9 cellular contexts compared by ENCODE assay signal in genomic region chr17:4789701-4789950, GRCh38. TPM values are rescaled to one million over a fixed set of nuclear protein-coding genes. Genes with fewer than 3 reads are reported as not detected.
A peak's percentile ranks its signal among the peaks of the same experiment; 100 is the strongest.
DNase-seq lines count a peak whose midpoint lies in the region; ATAC-seq, FAIRE-seq and TF ChIP-seq lines count a peak whose summit lies in the region.
"Had no signal": no experiment of that assay in that cellular context is flagged by ENCODE, and none has a peak within 500 bp of the region (broad histone marks: within the 10 kb centered on the region; RNA-seq: fewer than 3 reads in every experiment).

No MANE protein-coding gene starts in this region.

- H3K23ac ChIP-seq in H9 (ENCODE audit: insufficient read length, low read depth, low read length) (no peak overlapping the region), mesendoderm (ENCODE audit: low read length) (no peak overlapping the region)

- H3T11ph ChIP-seq in H9 (ENCODE audit: low read length): no peak overlapping the region

- H3K56ac ChIP-seq in H9 (ENCODE audit: insufficient read length, low read depth, low read length): no peak overlapping the region
- H3K56ac ChIP-seq in mesendoderm (ENCODE audit: low read length): peak overlapping the region; percentile 95

- H3K27ac ChIP-seq in ACC112 (ENCODE audit: low read depth, low read length): peak overlapping the region; percentile 85
- no peak overlapping the region for H3K27ac ChIP-seq in H9 (ENCODE audit: insufficient read length, low read depth, low read length)
- peak overlapping the region; percentile 82; the same call in 2 of the 3 replicates for H3K27ac ChIP-seq in K562 (ENCODE audit: extremely low read depth, low read depth, low read length)
- peak overlapping the region; percentile 17 for H3K27ac ChIP-seq in mesendoderm (ENCODE audit: low read depth, low read length)

- H3K4me2 ChIP-seq in H9 (ENCODE audit: insufficient read depth, insufficient read length, low read length): peak overlapping the region; percentile 47
- peak overlapping the region; percentile 86 for H3K4me2 ChIP-seq in K562 (ENCODE audit: insufficient read depth, low read length)
- peak overlapping the region; percentile 84 for H3K4me2 ChIP-seq in mesendoderm (ENCODE audit: low read length)

- TF ChIP-seq POLR2A in K562 (conservative IDR thresholded peaks at IDR 0.05): no peak

- H3K9me3 ChIP-seq in H9 (ENCODE audit: control insufficient read depth, low read depth, low read length): no peaks in the 10 kb centered on the region
- no peaks in the 10 kb centered on the region for H3K9me3 ChIP-seq in K562 (replicated peaks; ENCODE audit: control insufficient read depth, insufficient read depth, low read depth, low read length)

- H4K5ac ChIP-seq in H9 (ENCODE audit: insufficient read length, low read depth, low read length) (no peak overlapping the region), mesendoderm (ENCODE audit: low read length) (no peak overlapping the region)

- H3K79me2 ChIP-seq in ACC112 (ENCODE audit: control insufficient read depth, insufficient read depth, low read length, unreplicated experiment) (peaks cover 7% of the 10 kb centered on the region), H9 (ENCODE audit: insufficient read depth, low read length) (no peaks in the 10 kb centered on the region), K562 (ENCODE audit: control insufficient read depth, insufficient read depth, low read length) (peaks cover 6% of the 10 kb centered on the region; the same call in 2 of the 3 replicates), mesendoderm (ENCODE audit: control insufficient read depth, insufficient read depth, low read length) (no peaks in the 10 kb centered on the region)

- CTCF ChIA-PET in K562 (lab: Yijun Ruan, JAX; ENCODE audit: low intra/inter-chr PET ratio): interaction anchor here (0.6 to 2.9 kb wide), 3 partner anchors 58 to 114 kb away, joined by 3 to 13 read pairs (median 3); partner anchors contain the start of gene ARRB2

- H2AK5ac ChIP-seq in H9 (ENCODE audit: insufficient read length, low read length): no peak overlapping the region
- H2AK5ac ChIP-seq in mesendoderm (ENCODE audit: low read length): no peak overlapping the region

- no peak for TF ChIP-seq RAD21 in K562 (CRISPR knock-in tag; conservative IDR thresholded peaks at IDR 0.05 in 1 of 2, IDR thresholded peaks at IDR 0.05 in 1 of 2)

- H3K27me3 ChIP-seq in ACC112 (ENCODE audit: insufficient read depth, low read length): peaks cover 7% of the 10 kb centered on the region
- H3K27me3 ChIP-seq in H9 (ENCODE audit: insufficient read depth, low read length): peaks cover 40% of the 10 kb centered on the region
- H3K27me3 ChIP-seq in K562 (ENCODE audit: control insufficient read depth in 2 of 2, insufficient read depth in 2 of 2, low read length in 2 of 2): peaks cover 3 to 11% of the 10 kb centered on the region in 2 experiments; a peak in 3 of 5 replicates
- peaks cover 2% of the 10 kb centered on the region for H3K27me3 ChIP-seq in mesendoderm (ENCODE audit: insufficient read depth, low read length, poor library complexity)

- no peak overlapping the region for H4K8ac ChIP-seq in H9 (replicated peaks; ENCODE audit: insufficient read length, low read depth, low read length)
- no peak overlapping the region for H4K8ac ChIP-seq in mesendoderm (ENCODE audit: low read depth, low read length)

- H2BK15ac ChIP-seq in H9 (ENCODE audit: low read depth, low read length): no peak overlapping the region
- no peak overlapping the region for H2BK15ac ChIP-seq in mesendoderm (replicated peaks; ENCODE audit: low read depth)

- H2BK5ac ChIP-seq in H9 (ENCODE audit: insufficient read length, low read length) (no peak overlapping the region), mesendoderm (ENCODE audit: low read length) (no peak overlapping the region)

- no TSS peak for BruUV-seq in K562 (replicated peaks; lab: Mats Ljungman, UMichigan)

- WGBS in H9 (ENCODE audit: extremely low coverage, insufficient read length, low lambda C conversion rate): no CpG with 5 or more reads among the region's 25 CpGs
- WGBS in K562 (ENCODE audit: insufficient coverage, low coverage, missing lambda C conversion rate): 0% methylated on average over 11 of the region's 25 CpGs
- no CpG with 5 or more reads among the region's 25 CpGs for WGBS in mesendoderm (ENCODE audit: extremely low coverage, insufficient coverage, low lambda C conversion rate)

- no peak for DNase-seq in H9
- no peak for DNase-seq in K562 (ENCODE audit: extremely low read depth in 1 of 4, low spot score in 3 of 4)
- no peak for DNase-seq in mesendoderm
- no peak for DNase-seq in DMS153 (lab: John Stamatoyannopoulos, UW)
- DNase-seq in activated CD4-positive, CD25-positive, alpha-beta regulatory T cell treated with anti-CD3 and anti-CD28 coated beads, Interleukin-2, amount 50 U/mL, for 72 hours: no peak
- DNase-seq in ureter (ENCODE audit: low spot score): no peak

- no peak overlapping the region for H2BK20ac ChIP-seq in H9 (ENCODE audit: low read depth, low read length, poor library complexity, severe bottlenecking)

- H3K9me3 Mint-ChIP-seq in H9: no peaks in the 10 kb centered on the region; a peak in 1 of 5 replicates

- in situ Hi-C loops in K562 (cut with MboI): no loop called here

- H3K36me3 ChIP-seq in ACC112 (ENCODE audit: insufficient read depth, low read length): no peaks in the 10 kb centered on the region
- no peaks in the 10 kb centered on the region for H3K36me3 ChIP-seq in K562 (ENCODE audit: control insufficient read depth, insufficient read depth, low read length)
- no peaks in the 10 kb centered on the region for H3K36me3 ChIP-seq in mesendoderm (ENCODE audit: control insufficient read depth, insufficient read depth, low read length)

- H4K20me1 ChIP-seq in H9 (ENCODE audit: control insufficient read depth, insufficient read depth, insufficient read length) (peaks cover 3% of the 10 kb centered on the region), K562 (replicated peaks; ENCODE audit: control insufficient read depth, insufficient read depth, low read length) (no peaks in the 10 kb centered on the region)

- H2BK120ac ChIP-seq in H9 (ENCODE audit: low read depth, low read length, poor library complexity, severe bottlenecking): no peak overlapping the region
- H2BK120ac ChIP-seq in mesendoderm (ENCODE audit: low read depth, low read length): no peak overlapping the region

- H3K4me1 Mint-ChIP-seq in H9: peaks cover 27 to 35% of the 10 kb centered on the region in 2 experiments

- no peak overlapping the region for H3K18ac ChIP-seq in H9 (ENCODE audit: insufficient read length, low read depth, low read length)
- peak overlapping the region; percentile 61 for H3K18ac ChIP-seq in mesendoderm (ENCODE audit: low read length)

- H3K4me3 ChIP-seq in ACC112 (ENCODE audit: low read depth, low read length) (peak overlapping the region; percentile 98), K562 (peak overlapping the region; percentile 60), mesendoderm (ENCODE audit: low read length) (peak overlapping the region; percentile 46)

- no peaks in the 10 kb centered on the region; a peak in 1 of 7 replicates for H3K36me3 Mint-ChIP-seq in H9 (ENCODE audit: insufficient read depth in 1 of 3, low read depth in 3 of 3)

- H3K4ac ChIP-seq in H9 (ENCODE audit: low read depth, low read length): no peak overlapping the region
- no peak overlapping the region for H3K4ac ChIP-seq in mesendoderm (ENCODE audit: low read depth, low read length)

- no peak overlapping the region for H2BK12ac ChIP-seq in H9 (ENCODE audit: insufficient read length, low read depth, low read length)

- H4K91ac ChIP-seq in H9 (ENCODE audit: insufficient read length, low read depth, low read length): peak overlapping the region; percentile 61

- H3K9ac ChIP-seq in H9 (ENCODE audit: extremely low read depth, insufficient read length, low read length) (no peak overlapping the region), K562 (ENCODE audit: insufficient read depth in 1 of 2, low read depth in 2 of 2, low read length in 2 of 2) (peak overlapping the region; percentile 69 to 93), mesendoderm (ENCODE audit: low read length) (peak overlapping the region; percentile 90)

- peaks cover 17% of the 10 kb centered on the region for H3K23me2 ChIP-seq in H9 (ENCODE audit: insufficient read length, low read depth, low read length, poor library complexity, severe bottlenecking)

- FAIRE-seq in K562 (lab: Jason Lieb, UNC): no peak

- no peak for TF ChIP-seq EP300 in K562 (IDR thresholded peaks at IDR 0.05; ENCODE audit: low read length)

- no peak overlapping the region for H3K14ac ChIP-seq in H9 (ENCODE audit: insufficient read depth, low read length)

- H3K9me1 ChIP-seq in K562 (ENCODE audit: control insufficient read depth, insufficient read depth, low read length): no peaks in the 10 kb centered on the region

- peak overlapping the region; percentile 70 to 87 for H3K4me3 Mint-ChIP-seq in H9

- H3K79me1 ChIP-seq in H9 (ENCODE audit: insufficient read depth, low read depth, low read length, poor library complexity, severe bottlenecking): no peaks in the 10 kb centered on the region
- no peaks in the 10 kb centered on the region for H3K79me1 ChIP-seq in mesendoderm (ENCODE audit: low read length)

- peaks cover 76% of the 10 kb centered on the region for H3K27me3 Mint-ChIP-seq in H9 (ENCODE audit: low read depth)

- intact Hi-C loops in K562 (cut with micrococcal nuclease): no loop called here

- no peak for ATAC-seq in K562
- ATAC-seq in GM18870 (IDR thresholded peaks at IDR 0.05; ENCODE audit: unreplicated experiment): no peak

- TF ChIP-seq CTCF in H9 (conservative IDR thresholded peaks at IDR 0.05) (no peak), K562 (IDR thresholded peaks at IDR 0.05 in 2 of 3, conservative IDR thresholded peaks at IDR 0.05 in 1 of 3; ENCODE audit: insufficient read depth in 2 of 3, low read depth in 1 of 3, low read length in 3 of 3) (no peak)

- POLR2A ChIA-PET in K562 (lab: Yijun Ruan, JAX): interaction anchor here (0.7 to 1.5 kb wide), 6 partner anchors 9 to 683 kb away, joined by 3 to 7 read pairs (median 4); partner anchors contain the start of gene ARRB2

- H3K4me1 ChIP-seq in ACC112 (ENCODE audit: control insufficient read depth, insufficient read depth, low read length, unreplicated experiment) (peaks cover 36% of the 10 kb centered on the region), H9 (ENCODE audit: insufficient read depth, low read length) (peaks cover 2% of the 10 kb centered on the region; the same call in 1 of the 2 replicates), K562 (replicated peaks in 1 of 2; ENCODE audit: control insufficient read depth in 2 of 2, insufficient read depth in 2 of 2, low read length in 2 of 2) (peaks cover 0 to 31% of the 10 kb centered on the region in 2 experiments; a peak in 2 of 5 replicates), mesendoderm (ENCODE audit: control insufficient read depth, low read depth, low read length) (peaks cover 2% of the 10 kb centered on the region)

- no peak overlapping the region for H3K27ac Mint-ChIP-seq in H9

- H2AFZ ChIP-seq in ACC112 (ENCODE audit: low read length, unreplicated experiment) (peak overlapping the region; percentile 39), H9 (ENCODE audit: low read length) (no peak overlapping the region), K562 (ENCODE audit: low read depth, low read length) (peak overlapping the region; percentile 94)

RNA-seq across cellular contexts. Expression of gene GLTPD2, which starts 0.9 kb away (rescaled TPM):
- total RNA-seq in H9 (2021) (not detected in 2 replicates), K562 (2014; rRNA removed) (not detected in 2 replicates), K562 (2014; rRNA removed; fragmentation: Illumina TruSeq; extraction: Trizol) (not detected in 2 replicates), K562 (2015; rRNA removed; fragmentation: Illumina TruSeq; extraction: Trizol) (not detected in 2 replicates), K562 (2021) (not detected in 2 replicates), ureter (not detected)
- total RNA-seq in K562 (2011; cell fraction: chromatin; rRNA removed; ENCODE audit: low replicate concordance): not detected in 2 replicates
- total RNA-seq in K562 (2011; cell fraction: nucleolus; rRNA removed): not detected in 2 replicates
- total RNA-seq in K562 (2011; cell fraction: nucleoplasm; rRNA removed): not detected in 2 replicates
- polyA plus RNA-seq in K562 (2011; rRNA removed) (not detected in 2 replicates), K562 (2014; fragmentation: Illumina TruSeq; extraction: Trizol) (not detected in 2 replicates), K562 (2014; fragmentation: Nextera tagmentation; extraction: Ambion mirVana) (not detected), K562 (2014; rRNA removed) (not detected in 2 replicates)
- not detected in 2 replicates for polyA plus RNA-seq in K562 (2011; cell fraction: cytosol; rRNA removed)
- polyA plus RNA-seq in K562 (2011; cell fraction: nucleus; rRNA removed): not detected in 2 replicates
- polyA plus RNA-seq in K562 (2012): 0.12 and 0.22 TPM in 2 replicates
- not detected in 2 replicates for polyA minus RNA-seq in K562 (2011; rRNA and poly(A)+ RNA removed)
- polyA minus RNA-seq in K562 (2011; cell fraction: cytosol; rRNA and poly(A)+ RNA removed): not detected in 2 replicates
- polyA minus RNA-seq in K562 (2011; cell fraction: nucleus; rRNA and poly(A)+ RNA removed): not detected in 2 replicates
- not detected for polyA plus RNA-seq in mesendoderm (2013, experiment 1 of 2)
- 0.04 TPM for polyA plus RNA-seq in mesendoderm (2013, experiment 2 of 2)
- total RNA-seq: renal cortical epithelial cell had no signal

RNA-seq across cellular contexts. Expression of gene VMO1, which starts 3.5 kb away (rescaled TPM):
- 0.31 TPM in 1 of 2 replicates, not detected in the other for total RNA-seq in H9 (2021)
- not detected in 2 replicates for total RNA-seq in K562 (2011; cell fraction: chromatin; rRNA removed; ENCODE audit: low replicate concordance)
- not detected in 2 replicates for total RNA-seq in K562 (2011; cell fraction: nucleolus; rRNA removed)
- not detected in 2 replicates for total RNA-seq in K562 (2011; cell fraction: nucleoplasm; rRNA removed)
- total RNA-seq in K562 (2014; rRNA removed): 0.41 TPM in 1 of 2 replicates, not detected in the other
- total RNA-seq in K562 (2014; rRNA removed; fragmentation: Illumina TruSeq; extraction: Trizol): not detected in 2 replicates
- total RNA-seq in K562 (2015; rRNA removed; fragmentation: Illumina TruSeq; extraction: Trizol): not detected in 2 replicates
- total RNA-seq in K562 (2021): 0.31 TPM in 1 of 2 replicates, not detected in the other
- polyA plus RNA-seq in K562 (2011; rRNA removed): not detected in 2 replicates
- polyA plus RNA-seq in K562 (2011; cell fraction: cytosol; rRNA removed): 0.15 and 0.39 TPM in 2 replicates
- 0.24 TPM in 1 of 2 replicates, not detected in the other for polyA plus RNA-seq in K562 (2011; cell fraction: nucleus; rRNA removed)
- polyA plus RNA-seq in K562 (2012): 0.30 TPM in 1 of 2 replicates, not detected in the other
- polyA plus RNA-seq in K562 (2014; fragmentation: Illumina TruSeq; extraction: Trizol): not detected in 2 replicates
- not detected for polyA plus RNA-seq in K562 (2014; fragmentation: Nextera tagmentation; extraction: Ambion mirVana)
- polyA plus RNA-seq in K562 (2014; rRNA removed): not detected in 2 replicates
- polyA minus RNA-seq in K562 (2011; rRNA and poly(A)+ RNA removed): not detected in 2 replicates
- polyA minus RNA-seq in K562 (2011; cell fraction: cytosol; rRNA and poly(A)+ RNA removed): not detected in 2 replicates
- polyA minus RNA-seq in K562 (2011; cell fraction: nucleus; rRNA and poly(A)+ RNA removed): not detected in 2 replicates
- 0.13 TPM for polyA plus RNA-seq in mesendoderm (2013, experiment 1 of 2)
- 0.17 TPM for polyA plus RNA-seq in mesendoderm (2013, experiment 2 of 2)
- 0.89 TPM for total RNA-seq in ureter
- total RNA-seq: renal cortical epithelial cell had no signal

RNA-seq across cellular contexts. Expression of gene PSMB6, which starts 6.3 kb away (rescaled TPM):
- total RNA-seq in H9 (2021) (244 and 247 TPM in 2 replicates), K562 (2014; rRNA removed) (209 and 307 TPM in 2 replicates), K562 (2014; rRNA removed; fragmentation: Illumina TruSeq; extraction: Trizol) (132 and 163 TPM in 2 replicates), K562 (2015; rRNA removed; fragmentation: Illumina TruSeq; extraction: Trizol) (196 and 197 TPM in 2 replicates), K562 (2021) (153 and 159 TPM in 2 replicates), ureter (97.9 TPM)
- 19.0 and 41.6 TPM in 2 replicates for total RNA-seq in K562 (2011; cell fraction: chromatin; rRNA removed; ENCODE audit: low replicate concordance)
- total RNA-seq in K562 (2011; cell fraction: nucleolus; rRNA removed): 45.5 and 47.4 TPM in 2 replicates
- 33.1 and 37.2 TPM in 2 replicates for total RNA-seq in K562 (2011; cell fraction: nucleoplasm; rRNA removed)
- polyA plus RNA-seq in K562 (2011; rRNA removed) (185 TPM in 2 replicates), K562 (2014; fragmentation: Illumina TruSeq; extraction: Trizol) (245 and 270 TPM in 2 replicates), K562 (2014; fragmentation: Nextera tagmentation; extraction: Ambion mirVana) (100 to 1,000 TPM; 345 to 553 TPM), K562 (2014; rRNA removed) (184 and 265 TPM in 2 replicates)
- polyA plus RNA-seq in K562 (2011; cell fraction: cytosol; rRNA removed): 318 and 400 TPM in 2 replicates
- 79.5 and 80.2 TPM in 2 replicates for polyA plus RNA-seq in K562 (2011; cell fraction: nucleus; rRNA removed)
- 133 and 216 TPM in 2 replicates for polyA plus RNA-seq in K562 (2012)
- 126 and 163 TPM in 2 replicates for polyA minus RNA-seq in K562 (2011; rRNA and poly(A)+ RNA removed)
- polyA minus RNA-seq in K562 (2011; cell fraction: cytosol; rRNA and poly(A)+ RNA removed): 54.0 and 69.1 TPM in 2 replicates
- 11.4 and 18.9 TPM in 2 replicates for polyA minus RNA-seq in K562 (2011; cell fraction: nucleus; rRNA and poly(A)+ RNA removed)
- polyA plus RNA-seq in mesendoderm (2013, experiment 1 of 2): 350 TPM
- 348 TPM for polyA plus RNA-seq in mesendoderm (2013, experiment 2 of 2)

RNA-seq across cellular contexts. Expression of gene PLD2, which starts 17.3 kb away (rescaled TPM):
- total RNA-seq in H9 (2021) (63.3 and 66.6 TPM in 2 replicates), K562 (2014; rRNA removed) (4.2 and 6.9 TPM in 2 replicates), K562 (2014; rRNA removed; fragmentation: Illumina TruSeq; extraction: Trizol) (2.0 and 2.7 TPM in 2 replicates), K562 (2015; rRNA removed; fragmentation: Illumina TruSeq; extraction: Trizol) (2.9 and 3.4 TPM in 2 replicates), K562 (2021) (6.7 and 7.5 TPM in 2 replicates), ureter (59.1 TPM)
- 21.7 and 42.4 TPM in 2 replicates for total RNA-seq in K562 (2011; cell fraction: chromatin; rRNA removed; ENCODE audit: low replicate concordance)
- 23.4 and 23.7 TPM in 2 replicates for total RNA-seq in K562 (2011; cell fraction: nucleolus; rRNA removed)
- total RNA-seq in K562 (2011; cell fraction: nucleoplasm; rRNA removed): 14.7 and 16.0 TPM in 2 replicates
- polyA plus RNA-seq in K562 (2011; rRNA removed) (3.2 and 4.9 TPM in 2 replicates), K562 (2014; fragmentation: Illumina TruSeq; extraction: Trizol) (3.3 and 4.8 TPM in 2 replicates), K562 (2014; fragmentation: Nextera tagmentation; extraction: Ambion mirVana) (under 1 TPM; 0.20 to 0.27 TPM), K562 (2014; rRNA removed) (3.7 and 5.2 TPM in 2 replicates)
- 2.3 and 3.6 TPM in 2 replicates for polyA plus RNA-seq in K562 (2011; cell fraction: cytosol; rRNA removed)
- 17.5 and 24.8 TPM in 2 replicates for polyA plus RNA-seq in K562 (2011; cell fraction: nucleus; rRNA removed)
- 4.0 and 6.4 TPM in 2 replicates for polyA plus RNA-seq in K562 (2012)
- polyA minus RNA-seq in K562 (2011; rRNA and poly(A)+ RNA removed): 2.9 and 3.3 TPM in 2 replicates
- polyA minus RNA-seq in K562 (2011; cell fraction: cytosol; rRNA and poly(A)+ RNA removed): 1.6 and 2.5 TPM in 2 replicates
- polyA minus RNA-seq in K562 (2011; cell fraction: nucleus; rRNA and poly(A)+ RNA removed): 3.0 and 4.4 TPM in 2 replicates
- polyA plus RNA-seq in mesendoderm (2013, experiment 1 of 2): 15.8 TPM
- polyA plus RNA-seq in mesendoderm (2013, experiment 2 of 2): 17.0 TPM

Comparison
In these comparisons a context has a peak if more than half of its experiments do, and no peak if none do; other contexts are left out.
1. H3K4me3 ChIP-seq: peak in every context shown above with its lines; median percentile 98 in ACC112; 60 in K562; 46 in mesendoderm.